Comparison of ENCODE assay signal across 19 cellular contexts in the genomic region with DNA sequence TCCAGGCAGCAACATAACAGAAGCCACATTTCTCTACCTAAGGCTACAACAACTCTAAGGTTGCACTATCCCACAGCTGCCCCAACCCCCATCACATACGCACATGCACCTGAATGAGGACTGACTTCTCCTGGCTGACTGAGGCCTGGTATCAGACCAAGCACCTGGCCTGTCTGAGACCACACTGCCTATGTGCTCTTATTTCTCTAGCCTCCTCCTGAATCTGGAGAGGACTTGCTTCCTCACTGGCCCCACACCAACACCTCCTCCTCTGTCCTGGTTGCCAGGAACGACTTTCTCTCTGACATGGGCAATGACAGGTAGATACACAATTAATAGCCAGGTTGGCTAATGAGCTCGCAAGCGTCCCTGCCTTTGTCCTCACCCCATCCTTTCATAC. TPM values are rescaled to one million over a fixed set of nuclear protein-coding genes. Genes with fewer than 3 reads are reported as not detected.
A peak's percentile ranks its signal among the peaks of the same experiment; 100 is the strongest.
DNase-seq lines count a peak whose midpoint lies in the region; ATAC-seq and TF ChIP-seq lines count a peak whose summit lies in the region.
"Had no signal": no experiment of that assay in that cellular context is flagged by ENCODE, and none has a peak within 500 bp of the region (broad histone marks: within the 10 kb centered on the region; RNA-seq: fewer than 3 reads in every experiment).

No MANE protein-coding gene starts in this region.

- no peak overlapping the region for H3K9ac ChIP-seq in mesenchymal stem cell (ENCODE audit: low read length)

- H3K9me3 ChIP-seq in HEK293 (ENCODE audit: control insufficient read depth, insufficient read depth, low read depth, low read length) (no peaks in the 10 kb centered on the region), body of pancreas (no peaks in the 10 kb centered on the region), mesenchymal stem cell (ENCODE audit: control insufficient read depth, low read length) (no peaks in the 10 kb centered on the region), spleen (no peaks in the 10 kb centered on the region), OCI-LY7 (ENCODE audit: low read length) (no peaks in the 10 kb centered on the region)
- H3K9me3 ChIP-seq: right atrium auricular region, uterus had no signal

- no peaks in the 10 kb centered on the region for H3K9me2 ChIP-seq in OCI-LY7 (ENCODE audit: insufficient read depth, low read length)

- H2AFZ ChIP-seq in mesenchymal stem cell (ENCODE audit: low read depth, low read length) (no peak overlapping the region), OCI-LY7 (ENCODE audit: low read length) (no peak overlapping the region)

- no peak overlapping the region for H2BK12ac ChIP-seq in mesenchymal stem cell (ENCODE audit: low read length in 2 of 2)

- TF ChIP-seq POLR2A in body of pancreas (IDR thresholded peaks at IDR 0.05) (no peak), spleen (IDR thresholded peaks at IDR 0.05) (no peak), GM18505 (IDR thresholded peaks at IDR 0.05; ENCODE audit: borderline replicate concordance, extremely low read depth, insufficient read depth, insufficient read length) (no peak)

- H3K4ac ChIP-seq in mesenchymal stem cell (ENCODE audit: low read depth in 1 of 2, low read length in 2 of 2), result no peak overlapping the region

- H3K18ac ChIP-seq in mesenchymal stem cell (ENCODE audit: low read depth in 1 of 2, low read length in 2 of 2), result no peak overlapping the region

- 26 to 34% methylated on average over 3 to 4 of the region's 4 CpGs for WGBS in body of pancreas, 2 donors
- 66% methylated on average over 2 of the region's 4 CpGs for WGBS in mesenchymal stem cell
- WGBS in spleen, 5 donors, result 80 to 84% (median 82%) methylated on average over 4 of the region's 4 CpGs

- no peaks in the 10 kb centered on the region for H3K27me3 ChIP-seq in body of pancreas
- H3K27me3 ChIP-seq in mesenchymal stem cell (ENCODE audit: control insufficient read depth in 1 of 2, insufficient read depth in 1 of 2, low read length in 2 of 2), result peaks cover 0 to 20% of the 10 kb centered on the region in 2 experiments
- H3K27me3 ChIP-seq in spleen (replicated peaks in 1 of 7), result peaks cover 0 to 1% (median 0%) of the 10 kb centered on the region in 7 donors
- H3K27me3 ChIP-seq: right atrium auricular region, uterus had no signal

- H2BK15ac ChIP-seq in mesenchymal stem cell (ENCODE audit: low read depth, poor library complexity, severe bottlenecking), result no peak overlapping the region

- H3K4me2 ChIP-seq in mesenchymal stem cell (ENCODE audit: low read length, poor library complexity, severe bottlenecking) (no peak overlapping the region), OCI-LY7 (ENCODE audit: low read length) (no peak overlapping the region)

- no peak overlapping the region for H2BK5ac ChIP-seq in mesenchymal stem cell (ENCODE audit: low read depth, low read length, poor library complexity, severe bottlenecking)

- H3K79me1 ChIP-seq in mesenchymal stem cell (replicated peaks; ENCODE audit: low read length, poor library complexity, severe bottlenecking), result no peaks in the 10 kb centered on the region

- H4K20me1 ChIP-seq in OCI-LY7 (ENCODE audit: insufficient read depth, low read length), result no peaks in the 10 kb centered on the region

- CTCF ChIA-PET in HEK293 (lab: Yijun Ruan, JAX) (interaction anchor here (0.6 kb wide), 1 partner anchor 328 kb away, joined by 3 read pairs; no protein-coding TSS in a partner anchor), OCI-LY7 (lab: Charles Lee; ENCODE audit: unreplicated experiment) (no interaction called here)

- ATAC-seq in body of pancreas (no peak), GM18505 (IDR thresholded peaks at IDR 0.05; ENCODE audit: unreplicated experiment) (no peak)
- ATAC-seq: activated CD4-positive, alpha-beta T cell treated with anti-CD3 and anti-CD28 coated beads for 36 hours had no signal

- no peak overlapping the region for H3K23ac ChIP-seq in mesenchymal stem cell (ENCODE audit: low read length in 2 of 2)

- H3K4me3 ChIP-seq in HEK293 (ENCODE audit: low read depth, low read length) (no peak overlapping the region), body of pancreas (no peak overlapping the region), mesenchymal stem cell (ENCODE audit: insufficient read depth in 1 of 2, low read depth in 1 of 2, low read length in 2 of 2) (no peak overlapping the region), spleen (no peak overlapping the region), OCI-LY7 (ENCODE audit: low read depth, low read length, poor library complexity, severe bottlenecking) (no peak overlapping the region)
- H3K4me3 ChIP-seq: right atrium auricular region, uterus had no signal

- no peaks in the 10 kb centered on the region for H3K36me3 ChIP-seq in HEK293 (ENCODE audit: control insufficient read depth in 2 of 2, insufficient read depth in 1 of 2, low read length in 2 of 2)
- H3K36me3 ChIP-seq in body of pancreas (replicated peaks in 1 of 2; ENCODE audit: insufficient read depth in 1 of 2, low read depth in 2 of 2), result no peaks in the 10 kb centered on the region
- no peaks in the 10 kb centered on the region for H3K36me3 ChIP-seq in mesenchymal stem cell (ENCODE audit: control insufficient read depth in 1 of 2, insufficient read depth in 2 of 2, low read depth in 1 of 2, low read length in 2 of 2)
- no peaks in the 10 kb centered on the region for H3K36me3 ChIP-seq in spleen
- no peaks in the 10 kb centered on the region for H3K36me3 ChIP-seq in OCI-LY7 (ENCODE audit: insufficient read depth, low read length)
- H3K36me3 ChIP-seq: right atrium auricular region, uterus had no signal

- peak overlapping the region; percentile 23 for H4K8ac ChIP-seq in mesenchymal stem cell (ENCODE audit: low read length)

- no peaks in the 10 kb centered on the region for H3K79me2 ChIP-seq in OCI-LY7 (ENCODE audit: insufficient read depth, low read depth, low read length)

- no peak overlapping the region for H2BK120ac ChIP-seq in mesenchymal stem cell (ENCODE audit: low read depth, low read length)

- no TSS peak for BruUV-seq in OCI-LY7 (replicated peaks; lab: Mats Ljungman, UMichigan)

- no peak overlapping the region for H2AK5ac ChIP-seq in mesenchymal stem cell (ENCODE audit: low read length, severe bottlenecking)

- no peak overlapping the region for H3K14ac ChIP-seq in mesenchymal stem cell (ENCODE audit: low read length in 2 of 2)

- DNase-seq in body of pancreas (peak in 1 of 4 donors; percentile 35), mesenchymal stem cell (no peak), spleen (peak; percentile 35), NCI-H187 treated with DMSO at 0.1 percent for 48 hours (lab: John Stamatoyannopoulos, UW) (no peak), OCI-LY7 (ENCODE audit: low spot score) (no peak)
- DNase-seq: activated CD4-positive, alpha-beta T cell treated with anti-CD3 and anti-CD28 coated beads for 36 hours; activated naive CD4-positive, alpha-beta T cell treated with Interleukin-2 at 50 U/mL for 16 hours; activated T-cell treated with anti-CD3 and anti-CD28 coated beads, Interleukin-2, amount 50 U/mL, for 48 hours; CD4-positive, CD25-positive, alpha-beta regulatory T cell; cortex of kidney; DMS 273 treated with DMSO at 0.1 percent for 48 hours; glutamatergic neuron; NCI-H2081; NCI-H446; stimulated activated CD8-positive, alpha-beta memory T cell treated with anti-CD3 and anti-CD28 coated beads, Interleukin-4, amount 100 ng/mL, for 48 hours; uterus had no signal

- TF ChIP-seq CTCF in HEK293 (tag by site-specific recombination; IDR thresholded peaks at IDR 0.05) (no peak), body of pancreas (IDR thresholded peaks at IDR 0.05) (no peak), spleen (IDR thresholded peaks at IDR 0.05 in 8 of 11, conservative IDR thresholded peaks at IDR 0.05 in 3 of 11) (no peak), OCI-LY7 (conservative IDR thresholded peaks at IDR 0.05; ENCODE audit: low read length) (no peak)

- no peak overlapping the region for H3K27ac ChIP-seq in HEK293 (ENCODE audit: extremely low read depth, low read depth, low read length)
- peak overlapping the region in 3 of 4 donors; percentile 17 to 67 (median 63) for H3K27ac ChIP-seq in body of pancreas
- no peak overlapping the region for H3K27ac ChIP-seq in mesenchymal stem cell (ENCODE audit: low read length, poor library complexity, severe bottlenecking)
- H3K27ac ChIP-seq in spleen, result no peak overlapping the region
- H3K27ac ChIP-seq in OCI-LY7 (ENCODE audit: low read depth, low read length, poor library complexity, severe bottlenecking), result no peak overlapping the region
- H3K27ac ChIP-seq: right atrium auricular region, uterus had no signal

- POLR2A ChIA-PET in HEK293 (lab: Yijun Ruan, JAX) (interaction anchor here (2.2 kb wide), 1 partner anchor 15 kb away, joined by 8 read pairs; the partner anchor contains the start of gene VDAC1), OCI-LY7 (lab: Charles Lee) (interaction anchor here (0.6 kb wide), 1 partner anchor 375 kb away, joined by 3 read pairs; no protein-coding TSS in a partner anchor)

- intact Hi-C loops in body of pancreas (cut with DNase I) (no loop called here), spleen (cut with DNase I; ENCODE audit: low total_unique reads) (no loop called here), OCI-LY7 (cut with micrococcal nuclease; ENCODE audit: unreplicated experiment) (no loop called here)

- no peak overlapping the region for H4K91ac ChIP-seq in mesenchymal stem cell (ENCODE audit: low read length)

- H3K4me1 ChIP-seq in HEK293 (ENCODE audit: control insufficient read depth, insufficient read depth, low read length) (no peaks in the 10 kb centered on the region), body of pancreas (peaks cover 28% of the 10 kb centered on the region), mesenchymal stem cell (ENCODE audit: control insufficient read depth, insufficient read depth, low read depth, low read length) (no peaks in the 10 kb centered on the region), spleen (no peaks in the 10 kb centered on the region), OCI-LY7 (ENCODE audit: insufficient read depth, low read length, poor library complexity, severe bottlenecking) (no peaks in the 10 kb centered on the region)
- H3K4me1 ChIP-seq: uterus had no signal

RNA-seq across cellular contexts. Expression of gene VDAC1, which starts 14.9 kb away (rescaled TPM):
- 10 to 100 TPM; 37.6 to 65.1 TPM for total RNA-seq in body of pancreas
- polyA plus RNA-seq in mesenchymal stem cell (2013, experiment 1 of 2), result 183 TPM
- polyA plus RNA-seq in mesenchymal stem cell (2013, experiment 2 of 2), result 184 TPM
- 100 to 1,000 TPM in 1 of 7 donors, 10 to 100 TPM in 6; 69.2 to 100 (median 86.4) TPM for total RNA-seq in spleen
- 10 to 100 TPM; 53.3 to 84.0 (median 76.2) TPM for polyA plus RNA-seq in spleen
- 143 and 157 TPM in 2 replicates for total RNA-seq in OCI-LY7 (2014; rRNA removed; shearing (Covaris generic))
- 247 and 253 TPM in 2 replicates for total RNA-seq in OCI-LY7 (2022)

RNA-seq across cellular contexts. Expression of gene C5orf15, which starts 51.2 kb away (rescaled TPM):
- total RNA-seq in body of pancreas (10 to 100 TPM; 20.4 to 28.0 TPM), spleen (10 to 100 TPM; 25.4 to 49.6 (median 28.6) TPM), OCI-LY7 (2022) (32.2 and 39.2 TPM in 2 replicates)
- polyA plus RNA-seq in mesenchymal stem cell (2013, experiment 1 of 2), result 132 TPM
- 138 TPM for polyA plus RNA-seq in mesenchymal stem cell (2013, experiment 2 of 2)
- 10 to 100 TPM; 28.1 to 28.8 (median 28.4) TPM for polyA plus RNA-seq in spleen
- 32.5 and 46.4 TPM in 2 replicates for total RNA-seq in OCI-LY7 (2014; rRNA removed; shearing (Covaris generic))

Comparison
In these comparisons a context has a peak if more than half of its experiments do, and no peak if none do; other contexts are left out.
1. H3K27ac ChIP-seq: peak in body of pancreas (3 of 4); none in HEK293 (single experiment), mesenchymal stem cell (single experiment), spleen (0 of 8) and OCI-LY7 (single experiment).